ENCODE assay signal across 9 cellular contexts in the genomic region with DNA sequence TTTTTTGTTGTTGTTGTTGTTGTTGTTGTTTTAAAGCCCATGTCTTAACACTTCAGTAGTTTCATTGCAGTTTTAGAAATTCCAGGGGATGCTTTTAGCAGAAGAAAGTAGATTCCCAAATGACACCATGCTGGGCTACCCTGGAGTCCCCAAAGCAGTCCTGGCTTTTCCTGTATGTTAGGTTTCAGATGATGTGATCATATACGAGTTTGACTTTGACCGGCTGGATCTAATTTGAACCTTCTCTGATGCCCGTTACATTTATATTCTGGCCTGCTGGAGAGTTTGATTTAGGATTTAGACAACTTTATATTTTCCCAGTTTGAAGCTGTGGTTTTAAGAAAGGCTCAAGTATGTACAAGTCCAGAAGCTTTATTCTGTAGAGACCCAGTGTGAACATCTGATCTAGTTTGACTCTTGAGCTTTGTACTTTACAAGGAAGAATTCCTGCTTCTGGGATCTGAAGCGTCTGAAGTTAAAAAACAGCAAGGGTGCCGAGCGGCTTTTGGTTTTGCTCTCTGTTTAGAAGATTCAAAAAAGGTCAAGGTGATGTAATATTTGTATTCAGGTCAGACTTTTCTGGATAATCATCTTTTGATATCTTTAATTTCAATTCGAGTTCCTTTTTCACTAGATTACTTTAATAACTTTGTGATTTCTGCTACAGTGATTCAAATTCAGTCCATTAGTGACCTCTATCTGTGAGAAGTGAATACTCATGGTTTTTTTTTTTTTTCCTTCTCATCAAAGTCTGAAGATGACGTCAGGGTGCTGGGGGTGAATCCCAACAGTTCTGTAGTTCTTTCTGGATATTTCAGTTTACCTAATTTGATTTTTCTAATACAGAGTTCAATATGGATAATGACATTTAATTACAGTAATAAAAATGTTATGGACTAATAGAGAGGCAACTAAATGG. TPM values are rescaled to one million over a fixed set of nuclear protein-coding genes. Genes with fewer than 3 reads are reported as not detected.
DNase-seq lines count a peak whose midpoint lies in the region; ATAC-seq and TF ChIP-seq lines count a peak whose summit lies in the region.
"Had no signal": no experiment of that assay in that cellular context is flagged by ENCODE, and none has a peak within 500 bp of the region (broad histone marks: within the 10 kb centered on the region; RNA-seq: fewer than 3 reads in every experiment).

No MANE protein-coding gene starts in this region.

- H3K27ac ChIP-seq in OCI-LY1 (ENCODE audit: low read depth, low read length, poor library complexity, severe bottlenecking) (no peak overlapping the region), prostate gland (peak overlapping the region in 1 of 2 donors; percentile 28)

- H3K36me3 ChIP-seq in OCI-LY1 (ENCODE audit: insufficient read depth, low read length) (no peaks in the 10 kb centered on the region), prostate gland (no peaks in the 10 kb centered on the region)

- H3K4me3 ChIP-seq in OCI-LY1 (ENCODE audit: low read depth, low read length, poor library complexity, severe bottlenecking) (no peak overlapping the region), prostate gland (no peak overlapping the region)

- no peak overlapping the region for H3K9ac ChIP-seq in OCI-LY1 (ENCODE audit: low read length)

- H3K9me2 ChIP-seq in OCI-LY1 (ENCODE audit: low read depth, low read length), result no peaks in the 10 kb centered on the region

- H3K4me1 ChIP-seq in OCI-LY1 (ENCODE audit: insufficient read depth, low read length, severe bottlenecking) (no peaks in the 10 kb centered on the region), prostate gland (replicated peaks) (no peaks in the 10 kb centered on the region)

- no peaks in the 10 kb centered on the region for H3K79me2 ChIP-seq in OCI-LY1 (ENCODE audit: insufficient read depth, low read length)

- no peaks in the 10 kb centered on the region for H3K9me3 ChIP-seq in OCI-LY1 (ENCODE audit: low read length)
- H3K9me3 ChIP-seq in prostate gland, result no peaks in the 10 kb centered on the region

- DNase-seq in ELR (ENCODE audit: low read depth) (peak; percentile 82), fibroblast of gingiva (ENCODE audit: low read depth) (peak; percentile 53), prostate gland (ENCODE audit: low spot score) (no peak), cerebellar cortex (ENCODE audit: low spot score) (no peak)
- DNase-seq in activated CD4-positive, CD25-positive, alpha-beta regulatory T cell (lab: John Stamatoyannopoulos, UW), result no peak
- DNase-seq: substantia nigra had no signal

- TF ChIP-seq CTCF in OCI-LY1 (IDR thresholded peaks at IDR 0.05; ENCODE audit: low read length), result peak; percentile 31; the same call in 1 of the 2 replicates
- TF ChIP-seq CTCF in prostate gland (IDR thresholded peaks at IDR 0.05), result peak in 3 of 4 experiments; percentile 12 to 44 (median 35)

- no peaks in the 10 kb centered on the region for H3K27me3 ChIP-seq in OCI-LY1 (ENCODE audit: insufficient read depth, low read length)
- peaks cover 4% of the 10 kb centered on the region for H3K27me3 ChIP-seq in prostate gland (replicated peaks; ENCODE audit: insufficient read depth)

- WGBS in prostate gland, result 43% methylated on average over 8 of the region's 8 CpGs

- no peaks in the 10 kb centered on the region for H4K20me1 ChIP-seq in OCI-LY1 (ENCODE audit: insufficient read depth, low read length)

- intact Hi-C loops in prostate gland (cut with DNase I), result loop anchor here (10.0 kb wide), 2 partner anchors 519 to 1281 kb away; no protein-coding TSS in a partner anchor

- no peak overlapping the region for H3K4me2 ChIP-seq in OCI-LY1 (ENCODE audit: low read length)

- H3F3A ChIP-seq in OCI-LY1 (ENCODE audit: insufficient read depth, low read length), result no peaks in the 10 kb centered on the region

- no peak overlapping the region for H2AFZ ChIP-seq in OCI-LY1 (ENCODE audit: low read length)

- TF ChIP-seq POLR2A in prostate gland (IDR thresholded peaks at IDR 0.05), result no peak

- no peak for ATAC-seq in HG03025 (IDR thresholded peaks at IDR 0.05; ENCODE audit: low FRiP score, unreplicated experiment)
- no peak for ATAC-seq in HG03045 (IDR thresholded peaks at IDR 0.05; ENCODE audit: unreplicated experiment)

RNA-seq across cellular contexts. Expression of gene FLRT2, which starts 6.2 kb away (rescaled TPM):
- 10 to 100 TPM in 1 of 2 donors, 1 to 10 TPM in 1; 6.8 to 59.1 TPM for total RNA-seq in prostate gland

Comparison
In these comparisons a context has a peak if more than half of its experiments do, and no peak if none do; other contexts are left out.
1. DNase-seq: peak in ELR (single experiment) and fibroblast of gingiva (single experiment); none in prostate gland (single experiment), cerebellar cortex (single experiment) and activated CD4-positive, CD25-positive, alpha-beta regulatory T cell (0 of 4).